Comparison of ENCODE assay signal across 8 cellular contexts in genomic region chr1:226653311-226653921, GRCh38.
DNase-seq lines count a peak whose midpoint lies in the region; ATAC-seq and TF ChIP-seq lines count a peak whose summit lies in the region.

No MANE protein-coding gene starts in this region.

- ATAC-seq in GM19372 (IDR thresholded peaks at IDR 0.05; ENCODE audit: low read depth, unreplicated experiment) (peak; percentile 65), HG03066 (IDR thresholded peaks at IDR 0.05; ENCODE audit: low read depth, unreplicated experiment) (peak; percentile 65), naive B cell (ENCODE audit: low read depth in 2 of 2) (peak; percentile 81 to 84)
- peak; percentile 83 for ATAC-seq in activated CD8-positive, alpha-beta T cell treated with anti-CD3 and anti-CD28 coated beads for 36 hours

- POLR2A ChIA-PET in activated CD8-positive, alpha-beta T cell treated with anti-CD3 and anti-CD28 coated beads for 36 hours (lab: Charles Lee), result interaction anchor here (0.6 to 5.2 kb wide), 16 partner anchors 9 to 83 kb away, joined by 3 to 32 read pairs (median 5); no protein-coding TSS in a partner anchor

- H3K4me1 Mint-ChIP-seq in activated CD8-positive, alpha-beta T cell treated with anti-CD3 and anti-CD28 coated beads for 36 hours (ENCODE audit: low read depth), result peaks cover 44% of the 10 kb centered on the region
- H3K4me1 Mint-ChIP-seq in naive B cell, result peaks cover 20 to 58% (median 20%) of the 10 kb centered on the region in 3 donors
- no peaks in the 10 kb centered on the region for H3K4me1 Mint-ChIP-seq in Calu3 (ENCODE audit: low read depth, unreplicated experiment)

- no peaks in the 10 kb centered on the region for H3K9me3 Mint-ChIP-seq in activated CD8-positive, alpha-beta T cell treated with anti-CD3 and anti-CD28 coated beads for 36 hours
- no peaks in the 10 kb centered on the region for H3K9me3 Mint-ChIP-seq in naive B cell
- H3K9me3 Mint-ChIP-seq in Calu3 (ENCODE audit: low read depth, unreplicated experiment), result no peaks in the 10 kb centered on the region

- CTCF ChIA-PET in activated CD8-positive, alpha-beta T cell treated with anti-CD3 and anti-CD28 coated beads for 36 hours (lab: Charles Lee), result interaction anchor here (0.8 to 7.0 kb wide), 13 partner anchors 9 to 175 kb away, joined by 3 to 50 read pairs (median 4); no protein-coding TSS in a partner anchor
- CTCF ChIA-PET in Calu3 (lab: Charles Lee), result no interaction called here

- peaks cover 15% of the 10 kb centered on the region for H3K36me3 Mint-ChIP-seq in activated CD8-positive, alpha-beta T cell treated with anti-CD3 and anti-CD28 coated beads for 36 hours (ENCODE audit: low read depth)
- peaks cover 0 to 2% of the 10 kb centered on the region in 2 donors for H3K36me3 Mint-ChIP-seq in naive B cell
- H3K36me3 Mint-ChIP-seq in Calu3 (ENCODE audit: insufficient read depth, unreplicated experiment), result no peaks in the 10 kb centered on the region

- no TSS peak for BruUV-seq in Calu3 (replicated peaks; lab: Mats Ljungman, UMichigan)

- no peak for TF ChIP-seq CTCF in activated CD8-positive, alpha-beta T cell treated with anti-CD3 and anti-CD28 coated beads for 36 hours (IDR thresholded peaks at IDR 0.05)
- no peak for TF ChIP-seq CTCF in Calu3 (IDR thresholded peaks at IDR 0.05; ENCODE audit: unreplicated experiment)

- H3K27ac Mint-ChIP-seq in activated CD8-positive, alpha-beta T cell treated with anti-CD3 and anti-CD28 coated beads for 36 hours, result no peak overlapping the region
- H3K27ac Mint-ChIP-seq in naive B cell (peak overlapping the region in 2 of 6 donors; percentile 98 to 99), Calu3 (ENCODE audit: unreplicated experiment) (no peak overlapping the region)

- peak overlapping the region; percentile 74 for H3K4me3 Mint-ChIP-seq in activated CD8-positive, alpha-beta T cell treated with anti-CD3 and anti-CD28 coated beads for 36 hours
- peak overlapping the region; percentile 63 to 90 (median 84) for H3K4me3 Mint-ChIP-seq in naive B cell
- no peak overlapping the region for H3K4me3 Mint-ChIP-seq in Calu3 (ENCODE audit: low read depth, unreplicated experiment)

- H3K27me3 Mint-ChIP-seq in activated CD8-positive, alpha-beta T cell treated with anti-CD3 and anti-CD28 coated beads for 36 hours, result no peaks in the 10 kb centered on the region
- H3K27me3 Mint-ChIP-seq in naive B cell (no peaks in the 10 kb centered on the region), Calu3 (ENCODE audit: unreplicated experiment) (no peaks in the 10 kb centered on the region)

- intact Hi-C loops in activated CD8-positive, alpha-beta T cell treated with anti-CD3 and anti-CD28 coated beads for 36 hours (cut with micrococcal nuclease), result loop anchor here (5.0 kb wide), 1 partner anchor 34 kb away; no protein-coding TSS in a partner anchor
- intact Hi-C loops in Calu3 (cut with micrococcal nuclease; ENCODE audit: unreplicated experiment), result no loop called here

- DNase-seq in activated CD8-positive, alpha-beta T cell treated with anti-CD3 and anti-CD28 coated beads for 36 hours, result peak; percentile 84
- DNase-seq in naive B cell (peak; percentile 72), Calu3 (no peak), DMS153 treated with DMSO at 0.1 percent for 48 hours (lab: John Stamatoyannopoulos, UW; ENCODE audit: unreplicated experiment) (no peak), DMS79 treated with DMSO at 0.1 percent for 48 hours (lab: John Stamatoyannopoulos, UW) (no peak), NCI-H2227 treated with DMSO at 0.1 percent for 48 hours (lab: John Stamatoyannopoulos, UW) (no peak)

Comparison
In these comparisons a context has a peak if more than half of its experiments do, and no peak if none do; other contexts are left out.
1. DNase-seq: peak in activated CD8-positive, alpha-beta T cell treated with anti-CD3 and anti-CD28 coated beads for 36 hours (single experiment) and naive B cell (single experiment); none in Calu3 (single experiment), DMS153 treated with DMSO at 0.1 percent for 48 hours (single experiment), DMS79 treated with DMSO at 0.1 percent for 48 hours (single experiment) and NCI-H2227 treated with DMSO at 0.1 percent for 48 hours (single experiment).
2. Peak in every context shown above with its lines, with median percentiles within 50 percentile points of each other: ATAC-seq.